Comparison of ENCODE assay signal across 24 cellular contexts in the genomic region with DNA sequence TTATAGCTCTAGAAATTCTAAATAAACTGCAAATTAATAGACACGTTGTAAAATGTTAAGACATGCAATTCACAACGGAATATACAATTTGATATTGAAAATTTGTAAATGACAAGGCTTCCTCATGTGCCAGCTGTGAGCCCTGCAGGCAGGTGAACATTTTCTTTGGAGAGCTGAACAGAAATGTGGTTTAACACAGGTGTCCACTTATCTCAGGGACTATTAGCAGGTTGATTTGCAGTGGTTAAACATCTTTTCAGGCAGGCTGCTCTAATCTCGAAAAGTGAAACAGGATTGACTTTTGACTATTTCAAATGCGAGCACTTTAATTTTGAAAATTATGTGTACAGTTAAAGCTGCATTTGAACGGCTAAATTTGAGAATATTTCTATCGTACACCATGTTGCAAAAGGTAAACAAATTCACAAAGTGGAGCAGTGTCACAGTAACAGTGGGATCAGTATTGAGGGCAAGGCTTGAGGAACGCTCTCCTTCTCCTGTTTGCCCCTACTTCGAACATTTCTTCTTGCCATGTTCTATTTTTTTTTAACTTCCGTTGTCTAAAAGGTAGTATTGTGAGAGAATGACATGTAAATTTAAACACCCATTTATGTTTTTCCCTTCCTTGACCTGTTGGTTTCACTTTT.
DNase-seq lines count a peak whose midpoint lies in the region; ATAC-seq, FAIRE-seq and TF ChIP-seq lines count a peak whose summit lies in the region.
"Had no signal": no experiment of that assay in that cellular context is flagged by ENCODE, and none has a peak within 500 bp of the region (broad histone marks: within the 10 kb centered on the region; RNA-seq: fewer than 3 reads in every experiment).

No MANE protein-coding gene starts in this region.

- H3K9ac ChIP-seq in Karpas-422 (ENCODE audit: low read length) (peak overlapping the region; percentile 1), astrocyte (ENCODE audit: low read length) (no peak overlapping the region)

- TF ChIP-seq POLR2A in thyroid gland (IDR thresholded peaks at IDR 0.05), result no peak
- no peak for TF ChIP-seq POLR2A in esophagus squamous epithelium (IDR thresholded peaks at IDR 0.05)

- ATAC-seq in activated T-helper 17 cell treated with anti-CD3 and anti-CD28 coated beads, Interleukin-2, amount 50 U/mL, for 72 hours (replicated peaks), result no peak
- ATAC-seq: left lung; naive thymus-derived CD8-positive, alpha-beta T cell had no signal

- intact Hi-C loops in thyroid gland (cut with DNase I), result no loop called here
- intact Hi-C loops in esophagus squamous epithelium (cut with DNase I), result no loop called here

- H4K20me1 ChIP-seq in Karpas-422 (ENCODE audit: insufficient read depth, low read depth, low read length) (no peaks in the 10 kb centered on the region), astrocyte (ENCODE audit: insufficient read depth, low read length) (no peaks in the 10 kb centered on the region)

- peaks cover 20% of the 10 kb centered on the region for H3K4me1 Mint-ChIP-seq in astrocyte (ENCODE audit: low read depth, unreplicated experiment)
- H3K4me1 Mint-ChIP-seq in activated T-helper 17 cell treated with anti-CD3 and anti-CD28 coated beads, Interleukin-2, amount 50 U/mL, for 72 hours, result peaks cover 18% of the 10 kb centered on the region

- H2AFZ ChIP-seq in Karpas-422 (ENCODE audit: low read length), result 0 out of 2 replicates have a peak overlapping the region, but pooled peaks have one; percentile 11
- no peak overlapping the region for H2AFZ ChIP-seq in astrocyte (ENCODE audit: low read depth, low read length)

- no peaks in the 10 kb centered on the region for H3K27me3 Mint-ChIP-seq in astrocyte (ENCODE audit: low read depth, unreplicated experiment)
- no peaks in the 10 kb centered on the region for H3K27me3 Mint-ChIP-seq in activated T-helper 17 cell treated with anti-CD3 and anti-CD28 coated beads, Interleukin-2, amount 50 U/mL, for 72 hours
- H3K27me3 Mint-ChIP-seq: brain; CD4-positive, CD25-positive, alpha-beta regulatory T cell; naive thymus-derived CD8-positive, alpha-beta T cell; stimulated activated naive CD8-positive, alpha-beta T cell treated with anti-CD3 and anti-CD28 coated beads, Interleukin-15, Interleukin-2, amounts not matched to agents 100 ng/mL and 50 ng/mL, for 24 hours had no signal

- H3K36me3 ChIP-seq in Karpas-422 (ENCODE audit: insufficient read depth, low read length) (no peaks in the 10 kb centered on the region), astrocyte (ENCODE audit: insufficient read depth, low read length) (no peaks in the 10 kb centered on the region), thyroid gland (no peaks in the 10 kb centered on the region), esophagus squamous epithelium (peaks cover 0 to 10% (median 0%) of the 10 kb centered on the region in 3 donors)
- H3K36me3 ChIP-seq: SJSA1 had no signal

- H3K36me3 Mint-ChIP-seq in astrocyte (ENCODE audit: low read depth, unreplicated experiment), result peaks cover 2% of the 10 kb centered on the region
- H3K36me3 Mint-ChIP-seq in activated T-helper 17 cell treated with anti-CD3 and anti-CD28 coated beads, Interleukin-2, amount 50 U/mL, for 72 hours (ENCODE audit: low read depth), result peaks cover 23% of the 10 kb centered on the region

- no peak overlapping the region for H3K27ac Mint-ChIP-seq in astrocyte (ENCODE audit: unreplicated experiment)
- H3K27ac Mint-ChIP-seq in activated T-helper 17 cell treated with anti-CD3 and anti-CD28 coated beads, Interleukin-2, amount 50 U/mL, for 72 hours, result no peak overlapping the region
- H3K27ac Mint-ChIP-seq: activated T-helper 2 cell treated with anti-CD3 and anti-CD28 coated beads, Interferon-gamma antibody, Interleukin-2, Interleukin-4, amounts not matched to agents 10 μg/mL and 5 μg/mL and 100 μg/mL, durations not matched to agents 14 hours and 24 hours and 36 hours; CD4-positive, CD25-positive, alpha-beta regulatory T cell; naive thymus-derived CD8-positive, alpha-beta T cell; stimulated activated naive CD8-positive, alpha-beta T cell treated with anti-CD3 and anti-CD28 coated beads, Interleukin-15, Interleukin-2, amounts not matched to agents 100 ng/mL and 50 ng/mL, for 24 hours; T-helper 1 cell treated with Interleukin-12 subunit alpha and Interleukin-12 subunit beta and Interleukin-4 antibody, amounts not matched to agents 30 μg/mL and 1 μg/mL, for 36 hours had no signal

- H3K9me3 ChIP-seq in Karpas-422 (ENCODE audit: low read length), result no peaks in the 10 kb centered on the region
- H3K9me3 ChIP-seq in astrocyte (ENCODE audit: insufficient read depth, low read depth, low read length), result no peaks in the 10 kb centered on the region
- no peaks in the 10 kb centered on the region for H3K9me3 ChIP-seq in thyroid gland
- H3K9me3 ChIP-seq in esophagus squamous epithelium, result no peaks in the 10 kb centered on the region

- DNase-seq in DMS53 treated with DMSO at 0.1 percent for 48 hours (lab: John Stamatoyannopoulos, UW; ENCODE audit: unreplicated experiment) (peak; percentile 32), Karpas-422 (no peak), NCI-H2029 treated with DMSO at 0.1 percent for 48 hours (lab: John Stamatoyannopoulos, UW) (peak; percentile 95), astrocyte (ENCODE audit: low read depth) (no peak), thyroid gland (no peak), esophagus squamous epithelium (lab: John Stamatoyannopoulos, UW) (no peak), islet precursor cell (no peak)
- DNase-seq: activated CD8-positive, alpha-beta memory T cell treated with anti-CD3 and anti-CD28 coated beads, Interleukin-2, amount 50 U/mL, for 4 hours; effector CD4-positive, alpha-beta T cell; erythroblast; foreskin keratinocyte; left lung; naive thymus-derived CD8-positive, alpha-beta T cell; stimulated activated CD4-positive, alpha-beta T cell treated with anti-CD3 and anti-CD28 coated beads, Interleukin-12 subunit alpha, Interleukin-12 subunit beta, amount 100 ng/mL, for 4 hours; tibial artery had no signal

- FAIRE-seq in astrocyte (lab: Jason Lieb, UNC), result peak; percentile 26

- H3K4me2 ChIP-seq in Karpas-422 (ENCODE audit: low read depth, low read length, poor library complexity, severe bottlenecking) (peak overlapping the region; percentile 66), astrocyte (ENCODE audit: low read length) (no peak overlapping the region)

- H3K4me3 ChIP-seq in Karpas-422 (ENCODE audit: low read length), result peak overlapping the region; percentile 40
- no peak overlapping the region for H3K4me3 ChIP-seq in astrocyte (ENCODE audit: insufficient read depth, low read depth, low read length)
- H3K4me3 ChIP-seq in thyroid gland (replicated peaks in 1 of 3), result no peak overlapping the region
- no peak overlapping the region for H3K4me3 ChIP-seq in esophagus squamous epithelium
- H3K4me3 ChIP-seq: GM12878, left lung, right atrium auricular region, SJSA1, tibial artery had no signal

- H3K9me2 ChIP-seq in Karpas-422 (replicated peaks; ENCODE audit: insufficient read depth, low read length), result no peaks in the 10 kb centered on the region

- H3K4me1 ChIP-seq in Karpas-422 (ENCODE audit: low read length) (peaks cover 28% of the 10 kb centered on the region), astrocyte (ENCODE audit: insufficient read depth, low read length) (no peaks in the 10 kb centered on the region), thyroid gland (no peaks in the 10 kb centered on the region), esophagus squamous epithelium (no peaks in the 10 kb centered on the region)
- H3K4me1 ChIP-seq: left lung, right atrium auricular region had no signal

- no peak overlapping the region for H3K4me3 Mint-ChIP-seq in astrocyte (ENCODE audit: unreplicated experiment)
- H3K4me3 Mint-ChIP-seq in activated T-helper 17 cell treated with anti-CD3 and anti-CD28 coated beads, Interleukin-2, amount 50 U/mL, for 72 hours, result no peak overlapping the region
- H3K4me3 Mint-ChIP-seq: brain; CD4-positive, CD25-positive, alpha-beta regulatory T cell; naive thymus-derived CD8-positive, alpha-beta T cell; stimulated activated naive CD8-positive, alpha-beta T cell treated with anti-CD3 and anti-CD28 coated beads, Interleukin-15, Interleukin-2, amounts not matched to agents 100 ng/mL and 50 ng/mL, for 24 hours; T-helper 1 cell treated with Interleukin-12 subunit alpha and Interleukin-12 subunit beta and Interleukin-4 antibody, amounts not matched to agents 30 μg/mL and 1 μg/mL, for 36 hours had no signal

- no peaks in the 10 kb centered on the region for H3K9me3 Mint-ChIP-seq in astrocyte (ENCODE audit: unreplicated experiment)
- H3K9me3 Mint-ChIP-seq in activated T-helper 17 cell treated with anti-CD3 and anti-CD28 coated beads, Interleukin-2, amount 50 U/mL, for 72 hours, result no peaks in the 10 kb centered on the region
- H3K9me3 Mint-ChIP-seq: stimulated activated naive CD8-positive, alpha-beta T cell treated with anti-CD3 and anti-CD28 coated beads, Interleukin-15, Interleukin-2, amounts not matched to agents 100 ng/mL and 50 ng/mL, for 24 hours had no signal

- H3K79me2 ChIP-seq in Karpas-422 (ENCODE audit: low read length) (peaks cover 19% of the 10 kb centered on the region), astrocyte (ENCODE audit: insufficient read depth, low read length) (no peaks in the 10 kb centered on the region)

- H3K27ac ChIP-seq in Karpas-422 (ENCODE audit: low read length) (no peak overlapping the region), astrocyte (ENCODE audit: low read depth, low read length) (no peak overlapping the region), thyroid gland (no peak overlapping the region), esophagus squamous epithelium (no peak overlapping the region)
- H3K27ac ChIP-seq: foreskin keratinocyte, left lung, right atrium auricular region, SJSA1, tibial artery had no signal

- TF ChIP-seq CTCF in astrocyte (IDR thresholded peaks at IDR 0.05; ENCODE audit: insufficient read depth, low read depth, low read length) (no peak), thyroid gland (IDR thresholded peaks at IDR 0.05) (no peak), esophagus squamous epithelium (IDR thresholded peaks at IDR 0.05) (no peak)

- 93% methylated on average over 9 of the region's 9 CpGs for WGBS in thyroid gland, 2 donors
- WGBS in esophagus squamous epithelium, 2 donors, result 81 to 91% methylated on average over 9 of the region's 9 CpGs

- H3K27me3 ChIP-seq in Karpas-422 (ENCODE audit: low read length), result no peaks in the 10 kb centered on the region
- H3K27me3 ChIP-seq in astrocyte (ENCODE audit: insufficient read depth, low read length), result no peaks in the 10 kb centered on the region
- no peaks in the 10 kb centered on the region for H3K27me3 ChIP-seq in thyroid gland
- H3K27me3 ChIP-seq in esophagus squamous epithelium, result no peaks in the 10 kb centered on the region
- H3K27me3 ChIP-seq: foreskin keratinocyte, left lung, right atrium auricular region, SJSA1, tibial artery had no signal

Comparison
In these comparisons a context has a peak if more than half of its experiments do, and no peak if none do; other contexts are left out.
1. DNase-seq: peak in DMS53 treated with DMSO at 0.1 percent for 48 hours (single experiment) and NCI-H2029 treated with DMSO at 0.1 percent for 48 hours (single experiment); none in Karpas-422 (single experiment), astrocyte (single experiment), thyroid gland (0 of 2), esophagus squamous epithelium (single experiment) and islet precursor cell (single experiment).